In genomic region chrX:82756272-82756671, GRCh38 we compare ENCODE assay signal across 13 cellular contexts.
DNase-seq lines count a peak whose midpoint lies in the region; ATAC-seq and TF ChIP-seq lines count a peak whose summit lies in the region.
"Had no signal": no experiment of that assay in that cellular context is flagged by ENCODE, and none has a peak within 500 bp of the region (broad histone marks: within the 10 kb centered on the region; RNA-seq: fewer than 3 reads in every experiment).

No MANE protein-coding gene starts in this region.

- no peak for TF ChIP-seq CTCF in RWPE2 (IDR thresholded peaks at IDR 0.05; ENCODE audit: poor library complexity, severe bottlenecking)

- peak; percentile 48 for DNase-seq in HT-29 (ENCODE audit: low spot score)
- no peak for DNase-seq in RWPE2 (ENCODE audit: low spot score)
- no peak for DNase-seq in epithelial cell of prostate (ENCODE audit: low read depth, low spot score)
- no peak for DNase-seq in GM23248
- no peak for DNase-seq in erythroblast (lab: John Stamatoyannopoulos, UW)
- DNase-seq: C1 segment of cervical spinal cord; CD4-positive, alpha-beta T cell; DMS79; HCEC 1CT; HFFc6 had no signal

- no peak overlapping the region for H3K9ac ChIP-seq in GM23248

- no peak for TF ChIP-seq POLR2A in erythroblast (IDR thresholded peaks at IDR 0.05; ENCODE audit: low read length)

- ATAC-seq in RWPE2 (ENCODE audit: low read depth): no peak
- ATAC-seq in GM21723 (IDR thresholded peaks at IDR 0.05; ENCODE audit: unreplicated experiment): no peak
- ATAC-seq in HG02840 (IDR thresholded peaks at IDR 0.05; ENCODE audit: low FRiP score, unreplicated experiment): no peak
- ATAC-seq: GM12878 had no signal

- WGBS in GM23248 (ENCODE audit: low coverage in 1 of 2, low lambda C conversion rate in 2 of 2, missing lambda C conversion rate in 2 of 2), 2 experiments: 24 to 30% methylated on average over 5 to 6 of the region's 6 CpGs

- H4K20me1 ChIP-seq in GM23248 (ENCODE audit: insufficient read depth): no peaks in the 10 kb centered on the region

- peaks cover 8% of the 10 kb centered on the region for H3K4me1 ChIP-seq in RWPE2 (ENCODE audit: insufficient read depth, poor library complexity, severe bottlenecking)
- no peaks in the 10 kb centered on the region for H3K4me1 ChIP-seq in GM23248 (ENCODE audit: insufficient read depth)

- H3K27me3 ChIP-seq in RWPE2 (ENCODE audit: insufficient read depth, poor library complexity, severe bottlenecking) (no peaks in the 10 kb centered on the region), GM23248 (replicated peaks; ENCODE audit: insufficient read depth) (no peaks in the 10 kb centered on the region)

- H3K27ac ChIP-seq in RWPE2 (ENCODE audit: poor library complexity, severe bottlenecking) (peak overlapping the region; percentile 62), epithelial cell of prostate (peak overlapping the region; percentile 27), GM23248 (no peak overlapping the region)

- H3K4me3 ChIP-seq in RWPE2 (ENCODE audit: severe bottlenecking) (no peak overlapping the region), GM23248 (no peak overlapping the region)
- H3K4me3 ChIP-seq: GM12878 had no signal

- no peak overlapping the region for H3K4me2 ChIP-seq in GM23248 (ENCODE audit: unreplicated experiment)

- H2AFZ ChIP-seq in GM23248: no peak overlapping the region

- in situ Hi-C loops in GM23248 (cut with MboI): no loop called here

- H3K9me3 ChIP-seq in RWPE2 (ENCODE audit: severe bottlenecking) (no peaks in the 10 kb centered on the region), GM23248 (ENCODE audit: low read depth) (no peaks in the 10 kb centered on the region)

- H3K9me2 ChIP-seq in GM23248 (ENCODE audit: insufficient read depth): no peaks in the 10 kb centered on the region

- no peaks in the 10 kb centered on the region for H3F3A ChIP-seq in GM23248 (ENCODE audit: insufficient read depth)

- H3K36me3 ChIP-seq in RWPE2 (ENCODE audit: low read depth) (no peaks in the 10 kb centered on the region), GM23248 (ENCODE audit: low read depth) (no peaks in the 10 kb centered on the region)

- no peaks in the 10 kb centered on the region for H3K79me2 ChIP-seq in GM23248 (ENCODE audit: insufficient read depth)
